In the genomic region with DNA sequence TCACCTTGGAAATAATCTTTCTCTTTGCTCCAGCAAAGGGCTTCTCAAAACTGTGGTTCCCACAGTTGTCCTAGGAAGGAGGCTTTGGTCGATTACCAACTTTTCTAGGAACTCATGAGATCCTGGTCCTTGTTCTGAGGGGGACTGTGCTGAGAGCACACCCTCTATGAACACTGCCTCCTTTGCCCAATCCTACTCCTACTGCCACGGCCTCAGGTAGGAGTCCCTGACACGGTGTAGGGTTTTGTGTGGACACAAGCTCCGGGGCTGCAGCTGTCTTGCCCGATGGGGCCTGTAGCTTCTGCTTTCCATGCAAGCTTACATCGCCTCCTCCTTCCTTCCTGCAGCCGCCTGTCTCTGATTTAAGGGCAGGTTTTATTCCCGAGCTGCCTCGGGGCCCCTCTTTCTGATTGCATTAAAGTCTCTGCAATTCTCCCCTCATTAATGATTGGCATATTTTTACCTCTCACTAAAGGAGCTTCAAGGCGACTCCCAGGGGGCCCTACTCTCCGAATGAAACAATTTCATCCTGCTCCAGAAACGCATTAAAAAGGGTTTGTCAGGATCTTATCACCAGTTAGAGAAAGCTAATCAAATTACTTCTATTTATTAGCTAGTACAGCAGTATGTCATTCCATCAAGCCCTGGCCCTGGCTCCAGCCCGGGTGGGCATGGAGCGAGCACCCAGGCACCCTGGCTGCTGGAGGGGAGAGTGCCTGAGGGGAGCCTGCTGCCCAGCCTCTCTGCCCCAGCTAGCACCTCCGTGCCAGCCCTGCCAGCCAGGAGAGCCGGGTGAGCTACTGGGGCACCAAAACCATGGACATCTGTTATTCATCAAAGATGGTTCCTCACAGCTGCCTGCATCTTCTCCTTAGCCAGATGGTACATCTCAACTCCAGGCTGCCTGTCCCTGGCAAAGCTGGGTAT, we compare ENCODE assay signal across 1 cellular context.
TF ChIP-seq lines count a peak whose summit lies in the region.

No MANE protein-coding gene starts in this region.

TF ChIP-seq in GM12878, 131 proteins besides CTCF, POLR2A, EP300 and RAD21:
- TF ChIP-seq, protein P1, sequence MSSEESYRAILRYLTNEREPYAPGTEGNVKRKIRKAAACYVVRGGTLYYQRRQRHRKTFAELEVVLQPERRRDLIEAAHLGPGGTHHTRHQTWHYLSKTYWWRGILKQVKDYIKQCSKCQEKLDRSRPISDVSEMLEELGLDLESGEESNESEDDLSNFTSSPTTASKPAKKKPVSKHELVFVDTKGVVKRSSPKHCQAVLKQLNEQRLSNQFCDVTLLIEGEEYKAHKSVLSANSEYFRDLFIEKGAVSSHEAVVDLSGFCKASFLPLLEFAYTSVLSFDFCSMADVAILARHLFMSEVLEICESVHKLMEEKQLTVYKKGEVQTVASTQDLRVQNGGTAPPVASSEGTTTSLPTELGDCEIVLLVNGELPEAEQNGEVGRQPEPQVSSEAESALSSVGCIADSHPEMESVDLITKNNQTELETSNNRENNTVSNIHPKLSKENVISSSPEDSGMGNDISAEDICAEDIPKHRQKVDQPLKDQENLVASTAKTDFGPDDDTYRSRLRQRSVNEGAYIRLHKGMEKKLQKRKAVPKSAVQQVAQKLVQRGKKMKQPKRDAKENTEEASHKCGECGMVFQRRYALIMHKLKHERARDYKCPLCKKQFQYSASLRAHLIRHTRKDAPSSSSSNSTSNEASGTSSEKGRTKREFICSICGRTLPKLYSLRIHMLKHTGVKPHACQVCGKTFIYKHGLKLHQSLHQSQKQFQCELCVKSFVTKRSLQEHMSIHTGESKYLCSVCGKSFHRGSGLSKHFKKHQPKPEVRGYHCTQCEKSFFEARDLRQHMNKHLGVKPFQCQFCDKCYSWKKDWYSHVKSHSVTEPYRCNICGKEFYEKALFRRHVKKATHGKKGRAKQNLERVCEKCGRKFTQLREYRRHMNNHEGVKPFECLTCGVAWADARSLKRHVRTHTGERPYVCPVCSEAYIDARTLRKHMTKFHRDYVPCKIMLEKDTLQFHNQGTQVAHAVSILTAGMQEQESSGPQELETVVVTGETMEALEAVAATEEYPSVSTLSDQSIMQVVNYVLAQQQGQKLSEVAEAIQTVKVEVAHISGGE (CRISPR knock-in tag; IDR thresholded peaks at IDR 0.05), result peak; percentile 61
- no peak for TF ChIP-seq SMARCA5 (IDR thresholded peaks at IDR 0.05)
